In genomic region chr10:15262036-15262713, GRCh38 we compare ENCODE assay signal across 10 cellular contexts.
DNase-seq lines count a peak whose midpoint lies in the region; ATAC-seq, FAIRE-seq and TF ChIP-seq lines count a peak whose summit lies in the region.
"Had no signal": no experiment of that assay in that cellular context is flagged by ENCODE, and none has a peak within 500 bp of the region (broad histone marks: within the 10 kb centered on the region; RNA-seq: fewer than 3 reads in every experiment).

No MANE protein-coding gene starts in this region.

- no peak for FAIRE-seq in A549 (lab: Jason Lieb, UNC)
- FAIRE-seq: endometrium had no signal

- TF ChIP-seq POLR2A in A549 (IDR thresholded peaks at IDR 0.05; ENCODE audit: low read length): no peak

- peaks cover 25% of the 10 kb centered on the region for H3K36me3 Mint-ChIP-seq in brain
- H3K36me3 Mint-ChIP-seq in activated T-helper 17 cell treated with anti-CD3 and anti-CD28 coated beads, Interleukin-2, amount 50 U/mL, for 72 hours (ENCODE audit: low read depth): no peaks in the 10 kb centered on the region

- H3K9me3 Mint-ChIP-seq in brain: no peaks in the 10 kb centered on the region
- no peaks in the 10 kb centered on the region for H3K9me3 Mint-ChIP-seq in activated T-helper 17 cell treated with anti-CD3 and anti-CD28 coated beads, Interleukin-2, amount 50 U/mL, for 72 hours

- no peaks in the 10 kb centered on the region for H3K4me1 ChIP-seq in A549

- ATAC-seq in A549 (peak; percentile 73 to 81; a peak in 5 of 6 replicates), GM19351 (IDR thresholded peaks at IDR 0.05; ENCODE audit: unreplicated experiment) (peak; percentile 77), GM21447 (IDR thresholded peaks at IDR 0.05; ENCODE audit: unreplicated experiment) (no peak), HG03097 (IDR thresholded peaks at IDR 0.05; ENCODE audit: low FRiP score, unreplicated experiment) (no peak)
- no peak for ATAC-seq in activated T-helper 17 cell treated with anti-CD3 and anti-CD28 coated beads, Interleukin-2, amount 50 U/mL, for 72 hours (replicated peaks)

- no peak for TF ChIP-seq EP300 in A549 (IDR thresholded peaks at IDR 0.05)

- H3K27me3 Mint-ChIP-seq in brain: no peaks in the 10 kb centered on the region
- no peaks in the 10 kb centered on the region for H3K27me3 Mint-ChIP-seq in activated T-helper 17 cell treated with anti-CD3 and anti-CD28 coated beads, Interleukin-2, amount 50 U/mL, for 72 hours

- H3K4me2 ChIP-seq in A549: no peak overlapping the region

- POLR2A ChIA-PET in A549 (lab: Yijun Ruan, JAX): no interaction called here

- H3K4me3 ChIP-seq in A549: no peak overlapping the region

- TF ChIP-seq CTCF in A549 (IDR thresholded peaks at IDR 0.05) (peak; percentile 18; the same call in 1 of the 3 replicates), brain (conservative IDR thresholded peaks at IDR 0.05) (peak; percentile 27 to 38)

- H3K27ac ChIP-seq in A549: no peak overlapping the region

- H3K4me3 Mint-ChIP-seq in brain: no peak overlapping the region
- no peak overlapping the region for H3K4me3 Mint-ChIP-seq in activated T-helper 17 cell treated with anti-CD3 and anti-CD28 coated beads, Interleukin-2, amount 50 U/mL, for 72 hours

- TF ChIP-seq RAD21 in A549 (conservative IDR thresholded peaks at IDR 0.05 in 1 of 2, IDR thresholded peaks at IDR 0.05 in 1 of 2): peak; percentile 18 to 24; a peak in 1 of 5 replicates

- DNase-seq in A549 (ENCODE audit: low read depth in 1 of 2, low spot score in 1 of 2) (peak; percentile 21 to 24), kidney tubule cell (ENCODE audit: low spot score) (peak; percentile 43), COR-L47 (lab: John Stamatoyannopoulos, UW) (no peak)
- DNase-seq: stimulated activated CD4-positive, alpha-beta T cell treated with anti-CD3 and anti-CD28 coated beads, Interleukin-12 subunit alpha, Interleukin-12 subunit beta, amount 100 ng/mL, for 4 hours had no signal

- H3K27ac Mint-ChIP-seq in brain: no peak overlapping the region
- no peak overlapping the region for H3K27ac Mint-ChIP-seq in activated T-helper 17 cell treated with anti-CD3 and anti-CD28 coated beads, Interleukin-2, amount 50 U/mL, for 72 hours

- H3K9me3 ChIP-seq in A549: no peaks in the 10 kb centered on the region

- no peaks in the 10 kb centered on the region for H3K4me1 Mint-ChIP-seq in brain
- no peaks in the 10 kb centered on the region for H3K4me1 Mint-ChIP-seq in activated T-helper 17 cell treated with anti-CD3 and anti-CD28 coated beads, Interleukin-2, amount 50 U/mL, for 72 hours

- CTCF ChIA-PET in A549 (lab: Yijun Ruan, JAX): interaction anchor here (1.1 to 1.6 kb wide), 3 partner anchors 11 to 103 kb away, joined by 4 to 5 read pairs (median 4); no protein-coding TSS in a partner anchor

- 77% methylated on average over 10 of the region's 10 CpGs for WGBS in A549 (ENCODE audit: missing lambda C conversion rate)

TF ChIP-seq in A549, 52 proteins besides CTCF, POLR2A, EP300 and RAD21:
- TF ChIP-seq MAFK (IDR thresholded peaks at IDR 0.05; ENCODE audit: partially characterized antibody) (no peak), SMC3 (IDR thresholded peaks at IDR 0.05) (0 out of 3 replicates have a peak, but pooled peaks have one; percentile 26)
TF ChIP-seq in A549: peak in this region for 1.

Comparison
In these comparisons a context has a peak if more than half of its experiments do, and no peak if none do; other contexts are left out.
1. ATAC-seq: peak in A549 (2 of 2) and GM19351 (single experiment); none in GM21447 (single experiment), activated T-helper 17 cell treated with anti-CD3 and anti-CD28 coated beads, Interleukin-2, amount 50 U/mL, for 72 hours (single experiment) and HG03097 (single experiment).